ENCODE assay signal across 1 cellular context in genomic region chr1:12620142-12620865, GRCh38.
TF ChIP-seq lines count a peak whose summit lies in the region.

No MANE protein-coding gene starts in this region.

TF ChIP-seq in GM12878, 131 proteins besides CTCF, POLR2A, EP300 and RAD21 (continued from another document):
- TF ChIP-seq HCFC1 (IDR thresholded peaks at IDR 0.05; ENCODE audit: low read length) (no peak), PRDM15 (CRISPR knock-in tag; IDR thresholded peaks at IDR 0.05) (no peak), SUPT20H (IDR thresholded peaks at IDR 0.05; ENCODE audit: borderline replicate concordance, control insufficient read depth, low read depth, low read length) (no peak), MYC (IDR thresholded peaks at IDR 0.05; ENCODE audit: insufficient read depth, insufficient read length, insufficient replicate concordance, low read length, severe bottlenecking) (no peak), NRF1 (conservative IDR thresholded peaks at IDR 0.05; ENCODE audit: low read depth, low read length) (no peak), CBX5 (IDR thresholded peaks at IDR 0.05; ENCODE audit: low read depth) (no peak), RUNX3 (IDR thresholded peaks at IDR 0.05; ENCODE audit: low read length) (peak; percentile 55; the same call in 1 of the 2 replicates), CBFB (IDR thresholded peaks at IDR 0.05; ENCODE audit: low read depth) (no peak), ZNF274 (IDR thresholded peaks at IDR 0.05; ENCODE audit: insufficient read depth, insufficient read length) (no peak), CHD1 (IDR thresholded peaks at IDR 0.05; ENCODE audit: low read depth, low read length) (no peak), BHLHE40 (IDR thresholded peaks at IDR 0.05; ENCODE audit: borderline replicate concordance in 1 of 2, low read depth in 2 of 2, low read length in 1 of 2) (peak in 1 of 2 experiments; percentile 45; a peak in 2 of 4 replicates), ETV6 (conservative IDR thresholded peaks at IDR 0.05 in 1 of 2, IDR thresholded peaks at IDR 0.05 in 1 of 2; ENCODE audit: borderline replicate concordance in 1 of 2, low read depth in 1 of 2) (no peak), BRCA1 (IDR thresholded peaks at IDR 0.05; ENCODE audit: low read depth, low read length) (no peak)
- TF ChIP-seq, protein P1, sequence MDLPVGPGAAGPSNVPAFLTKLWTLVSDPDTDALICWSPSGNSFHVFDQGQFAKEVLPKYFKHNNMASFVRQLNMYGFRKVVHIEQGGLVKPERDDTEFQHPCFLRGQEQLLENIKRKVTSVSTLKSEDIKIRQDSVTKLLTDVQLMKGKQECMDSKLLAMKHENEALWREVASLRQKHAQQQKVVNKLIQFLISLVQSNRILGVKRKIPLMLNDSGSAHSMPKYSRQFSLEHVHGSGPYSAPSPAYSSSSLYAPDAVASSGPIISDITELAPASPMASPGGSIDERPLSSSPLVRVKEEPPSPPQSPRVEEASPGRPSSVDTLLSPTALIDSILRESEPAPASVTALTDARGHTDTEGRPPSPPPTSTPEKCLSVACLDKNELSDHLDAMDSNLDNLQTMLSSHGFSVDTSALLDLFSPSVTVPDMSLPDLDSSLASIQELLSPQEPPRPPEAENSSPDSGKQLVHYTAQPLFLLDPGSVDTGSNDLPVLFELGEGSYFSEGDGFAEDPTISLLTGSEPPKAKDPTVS (IDR thresholded peaks at IDR 0.05; ENCODE audit: low read depth, low read length) = no peak
